In the genomic region with DNA sequence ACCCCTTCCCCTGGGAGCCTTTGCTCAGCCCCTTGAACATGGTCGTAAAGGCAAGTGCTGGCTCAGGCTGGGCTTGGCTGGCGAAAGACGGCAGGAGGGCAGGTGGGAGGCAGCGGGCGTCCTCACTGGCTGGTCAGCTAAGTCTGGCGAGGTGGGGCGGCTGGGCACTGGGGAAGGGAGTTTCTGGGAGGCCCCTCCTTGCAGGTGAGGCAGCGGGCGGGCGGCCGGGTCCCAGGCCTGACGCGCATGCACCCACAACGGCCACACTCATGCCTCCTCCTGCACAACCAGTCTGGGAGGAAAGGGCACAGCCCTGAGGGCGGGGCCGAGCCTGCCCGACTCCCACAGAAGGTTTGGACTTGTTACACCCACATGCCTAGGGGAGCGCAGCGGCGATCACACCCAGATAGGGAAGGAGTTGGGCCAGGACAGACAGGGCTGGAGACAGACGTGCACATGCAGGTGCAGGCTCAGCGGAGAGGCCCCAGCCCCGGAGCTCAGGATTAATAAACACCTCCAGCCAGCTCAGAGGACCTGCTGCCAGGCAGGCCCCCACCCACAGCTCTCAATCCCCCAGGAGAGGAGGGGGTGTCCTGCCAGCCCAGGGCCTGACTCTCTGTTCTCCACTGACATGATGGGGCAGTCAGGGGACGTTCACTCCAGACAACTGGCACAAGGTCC, we compare ENCODE assay signal across 12 cellular contexts. TPM values are rescaled to one million over a fixed set of nuclear protein-coding genes. Genes with fewer than 3 reads are reported as not detected.
A peak's percentile ranks its signal among the peaks of the same experiment; 100 is the strongest.
DNase-seq lines count a peak whose midpoint lies in the region; ATAC-seq, FAIRE-seq and TF ChIP-seq lines count a peak whose summit lies in the region.
"Had no signal": no experiment of that assay in that cellular context is flagged by ENCODE, and none has a peak within 500 bp of the region (broad histone marks: within the 10 kb centered on the region; RNA-seq: fewer than 3 reads in every experiment).

Gene EVPL (minus strand): TSS at position 148 of the 681 bp plus-strand sequence. CDS start 108 bp downstream, at position 40.

- H3K9me3 ChIP-seq in BLaER1 treated with 17β-estradiol and CSF1 and Interleukin-3, amounts not matched to agents 10 nM and 100 nM (replicated peaks in 1 of 11), result peaks cover 0 to 4% (median 0%) of the 10 kb centered on the region in 11 experiments; a peak in 3 of 22 replicates

- peaks cover 10 to 43% (median 34%) of the 10 kb centered on the region in 10 experiments; a peak in 19 of 20 replicates for H3K4me1 ChIP-seq in BLaER1 treated with 17β-estradiol and CSF1 and Interleukin-3, amounts not matched to agents 10 nM and 100 nM

- H3K4me2 ChIP-seq in BLaER1 treated with 17β-estradiol and CSF1 and Interleukin-3, amounts not matched to agents 10 nM and 100 nM, result peak within 1 kb of the TSS in 6 of 11 experiments; percentile 14 to 90 (median 86); a peak in 9 of 22 replicates

- no peak for TF ChIP-seq CTCF in GM13976 (IDR thresholded peaks at IDR 0.05; ENCODE audit: borderline replicate concordance, control extremely low read depth, extremely low read depth, insufficient read depth, missing control alignments)

- TF ChIP-seq RAD21 in Ishikawa (IDR thresholded peaks at IDR 0.05; ENCODE audit: low read depth), result no peak

- no peak for FAIRE-seq in GM12892 (lab: Jason Lieb, UNC)

- ATAC-seq in GM21619 (IDR thresholded peaks at IDR 0.05; ENCODE audit: unreplicated experiment), result no peak

- peak within 1 kb of the TSS in 2 of 11 experiments; percentile 80 to 85; a peak in 1 of 22 replicates for H3K27ac ChIP-seq in BLaER1 treated with 17β-estradiol and CSF1 and Interleukin-3, amounts not matched to agents 10 nM and 100 nM

- TF ChIP-seq POLR2A in GM12892 (IDR thresholded peaks at IDR 0.05; ENCODE audit: low read depth, low read length), result no peak

- no peaks in the 10 kb centered on the region for H4K20me1 ChIP-seq in BLaER1 treated with 17β-estradiol and CSF1 and Interleukin-3, amounts not matched to agents 10 nM and 100 nM

- in situ Hi-C loops in T47D (cut with HindIII; ENCODE audit: low pct_unique_long_range_greater_than_20kb, low sequenced_read_pairs), result no loop called here
- in situ Hi-C loops in GM13976 (cut with MboI; ENCODE audit: low sequenced_read_pairs, unreplicated experiment), result no loop called here

- H3K9ac ChIP-seq in BLaER1 treated with 17β-estradiol and CSF1 and Interleukin-3, amounts not matched to agents 10 nM and 100 nM, result no peak within 1 kb of the TSS

- no peaks in the 10 kb centered on the region for H3K27me3 ChIP-seq in BLaER1 treated with 17β-estradiol and CSF1 and Interleukin-3, amounts not matched to agents 10 nM and 100 nM

- no peaks in the 10 kb centered on the region for H3K36me3 ChIP-seq in BLaER1 treated with 17β-estradiol and CSF1 and Interleukin-3, amounts not matched to agents 10 nM and 100 nM

- peak; percentile 83 to 100 for DNase-seq in T47D (ENCODE audit: low read depth in 1 of 2, low spot score in 1 of 2)
- DNase-seq in mucosa of gallbladder (ENCODE audit: low spot score), result peak; percentile 71
- DNase-seq in GM13976 (ENCODE audit: low spot score), result no peak
- no peak for DNase-seq in SHP77 treated with DMSO at 0.1 percent for 48 hours (lab: John Stamatoyannopoulos, UW)
- DNase-seq in GM12892 (ENCODE audit: insufficient read length), result no peak
- DNase-seq: CD8-positive, alpha-beta memory T cell; NCI-H1105 had no signal

- no peak within 1 kb of the TSS for H3K4me3 ChIP-seq in BLaER1 treated with 17β-estradiol and CSF1 and Interleukin-3, amounts not matched to agents 10 nM and 100 nM

- TF ChIP-seq EP300 in Ishikawa (IDR thresholded peaks at IDR 0.05; ENCODE audit: borderline replicate concordance), result no peak

TF ChIP-seq in Ishikawa, 13 proteins besides CTCF, POLR2A, EP300 and RAD21:
- TF ChIP-seq REST (IDR thresholded peaks at IDR 0.05; ENCODE audit: low read depth), result no peak
- TF ChIP-seq TAF1 (IDR thresholded peaks at IDR 0.05; ENCODE audit: low read depth), result peak; percentile 51; the same call in 1 of the 2 replicates
- no peak for TF ChIP-seq EGR1 (IDR thresholded peaks at IDR 0.05)
- TF ChIP-seq, protein P1, sequence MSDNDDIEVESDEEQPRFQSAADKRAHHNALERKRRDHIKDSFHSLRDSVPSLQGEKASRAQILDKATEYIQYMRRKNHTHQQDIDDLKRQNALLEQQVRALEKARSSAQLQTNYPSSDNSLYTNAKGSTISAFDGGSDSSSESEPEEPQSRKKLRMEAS (IDR thresholded peaks at IDR 0.05), result peak; percentile 89
- TF ChIP-seq FOXM1 (IDR thresholded peaks at IDR 0.05; ENCODE audit: borderline replicate concordance, low read depth), result no peak
- TF ChIP-seq TCF12 (IDR thresholded peaks at IDR 0.05; ENCODE audit: low read depth), result 0 out of 2 replicates have a peak, but pooled peaks have one; percentile 30

RNA-seq across cellular contexts. Expression of gene EVPL, which starts in this region (rescaled TPM):
- 14.9 TPM for total RNA-seq in mucosa of gallbladder
- not detected for polyA plus RNA-seq in GM12892 (2012; ENCODE audit: missing spikeins)
- total RNA-seq: fibroblast of lung, H4 had no signal
- polyA plus RNA-seq: CD8-positive, alpha-beta memory T cell; fibroblast of lung had no signal

Comparison
In these comparisons a context has a peak if more than half of its experiments do, and no peak if none do; other contexts are left out.
1. DNase-seq: peak in T47D (2 of 2) and mucosa of gallbladder (single experiment); none in GM13976 (single experiment), SHP77 treated with DMSO at 0.1 percent for 48 hours (single experiment) and GM12892 (single experiment).